Comparison of ENCODE assay signal across 2 cellular contexts in genomic region chr7:87210506-87210905, GRCh38.
TF ChIP-seq lines count a peak whose summit lies in the region.

No MANE protein-coding gene starts in this region.

TF ChIP-seq in GM12878, 131 proteins besides CTCF, POLR2A, EP300 and RAD21:
- TF ChIP-seq POLR2AphosphoS5 (IDR thresholded peaks at IDR 0.05; ENCODE audit: low read length) (peak; percentile 17; the same call in 1 of the 2 replicates), E4F1 (IDR thresholded peaks at IDR 0.05; ENCODE audit: borderline replicate concordance, partially characterized antibody) (no peak)

TF ChIP-seq in WTC11, 78 proteins besides CTCF, POLR2A, EP300 and RAD21:
- TF ChIP-seq RORB (CRISPR knock-in tag; IDR thresholded peaks at IDR 0.05) (no peak), KAT7 (CRISPR knock-in tag; IDR thresholded peaks at IDR 0.05; ENCODE audit: borderline replicate concordance) (no peak), ZNF671 (CRISPR knock-in tag; IDR thresholded peaks at IDR 0.05) (no peak), SMAD4 (CRISPR knock-in tag; IDR thresholded peaks at IDR 0.05) (no peak), ATF3 (CRISPR knock-in tag; conservative IDR thresholded peaks at IDR 0.05) (no peak), ZNF232 (CRISPR knock-in tag; IDR thresholded peaks at IDR 0.05) (no peak), IRF2 (CRISPR knock-in tag; IDR thresholded peaks at IDR 0.05; ENCODE audit: borderline replicate concordance, low read depth) (no peak), PRRX2 (CRISPR knock-in tag; IDR thresholded peaks at IDR 0.05) (no peak), AFF4 (CRISPR knock-in tag; IDR thresholded peaks at IDR 0.05; ENCODE audit: borderline replicate concordance) (no peak), ATF6 (CRISPR knock-in tag; IDR thresholded peaks at IDR 0.05) (no peak), SOX15 (CRISPR knock-in tag; IDR thresholded peaks at IDR 0.05) (no peak), STAT6 (CRISPR knock-in tag; conservative IDR thresholded peaks at IDR 0.05; ENCODE audit: low read depth) (no peak), ZNF317 (CRISPR knock-in tag; IDR thresholded peaks at IDR 0.05; ENCODE audit: borderline replicate concordance, low read depth) (no peak), JUN (CRISPR knock-in tag; IDR thresholded peaks at IDR 0.05) (no peak), E2F4 (CRISPR knock-in tag; IDR thresholded peaks at IDR 0.05; ENCODE audit: borderline replicate concordance, low read depth) (no peak), GABPB1 (CRISPR knock-in tag; IDR thresholded peaks at IDR 0.05) (no peak)
TF ChIP-seq in WTC11: peak in this region for 0.
